9 cellular contexts compared by ENCODE assay signal in the genomic region with DNA sequence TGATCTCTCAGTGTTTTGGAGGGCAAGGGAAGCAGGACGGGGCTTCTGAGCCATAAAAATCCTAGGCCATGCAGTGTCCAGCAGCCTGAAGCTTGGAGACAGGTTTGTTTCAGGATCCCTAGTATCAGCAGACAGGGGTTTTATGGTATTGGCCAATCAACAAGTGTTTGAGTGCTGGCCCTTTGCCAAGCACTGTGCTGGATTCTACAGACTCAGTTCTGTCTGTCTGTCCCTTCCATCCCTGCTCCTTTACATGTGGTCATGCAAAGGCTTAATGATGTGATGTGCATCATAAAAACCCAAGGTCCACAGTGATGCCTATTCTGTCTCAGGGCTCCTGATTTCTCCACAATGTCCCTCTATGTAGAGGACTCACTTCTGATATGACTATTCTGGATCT.
"Had no signal": no experiment of that assay in that cellular context is flagged by ENCODE, and none has a peak within 500 bp of the region (broad histone marks: within the 10 kb centered on the region; RNA-seq: fewer than 3 reads in every experiment).

No MANE protein-coding gene starts in this region.

- H3K4me3 Mint-ChIP-seq: GM23338, H9, HFFc6 had no signal

- H3K9ac ChIP-seq: GM23248 had no signal

- H3K9me3 Mint-ChIP-seq: GM23338, H9 had no signal

- H3K36me3 ChIP-seq: HAP-1 had no signal

- H3K4me2 ChIP-seq: GM23338 had no signal

- ATAC-seq: GM23338, HCT116 had no signal

- H2AFZ ChIP-seq: GM23248, GM23338 had no signal

- H3K4me1 ChIP-seq: HAP-1 had no signal

- H3K9me3 ChIP-seq: HAP-1 had no signal

- H3K27ac ChIP-seq: GM23248 had no signal

- DNase-seq: GM23248, GOT3, H7, H9, HCEC 1CT, HFFc6 had no signal

- H3K4me3 ChIP-seq: GM23248, GM23338, HAP-1 had no signal

- H3K4me1 Mint-ChIP-seq: GM23338 had no signal

- H3K27ac Mint-ChIP-seq: GM23338, H9, HFFc6 had no signal
